In genomic region chr4:173039617-173040176, GRCh38 we compare ENCODE assay signal across 17 cellular contexts.
DNase-seq lines count a peak whose midpoint lies in the region; ATAC-seq and TF ChIP-seq lines count a peak whose summit lies in the region.
"Had no signal": no experiment of that assay in that cellular context is flagged by ENCODE, and none has a peak within 500 bp of the region (broad histone marks: within the 10 kb centered on the region; RNA-seq: fewer than 3 reads in every experiment).

No MANE protein-coding gene starts in this region.

- H4K20me1 ChIP-seq in H9 (ENCODE audit: control insufficient read depth, insufficient read depth, insufficient read length): no peaks in the 10 kb centered on the region

- no peak overlapping the region for H3K9ac ChIP-seq in H9 (ENCODE audit: extremely low read depth, insufficient read length, low read length)

- no peak overlapping the region for H2BK12ac ChIP-seq in H9 (ENCODE audit: insufficient read length, low read depth, low read length)

- no peaks in the 10 kb centered on the region for H3K27me3 Mint-ChIP-seq in H9 (ENCODE audit: low read depth)
- peaks cover 8% of the 10 kb centered on the region for H3K27me3 Mint-ChIP-seq in nephron (ENCODE audit: low read depth)
- peaks cover 12 to 25% of the 10 kb centered on the region in 2 donors for H3K27me3 Mint-ChIP-seq in natural killer cell (ENCODE audit: low read depth in 2 of 2)
- H3K27me3 Mint-ChIP-seq in activated T-helper 17 cell treated with anti-CD3 and anti-CD28 coated beads, Interleukin-2, amount 50 U/mL, for 72 hours: peaks cover 15% of the 10 kb centered on the region

- H3K23ac ChIP-seq in H9 (ENCODE audit: insufficient read length, low read depth, low read length): no peak overlapping the region

- peak overlapping the region; percentile 39 for H3K27ac ChIP-seq in H9 (ENCODE audit: insufficient read length, low read depth, low read length)
- H3K27ac ChIP-seq in SJCRH30: peak overlapping the region; percentile 73
- H3K27ac ChIP-seq: esophagus muscularis mucosa, Peyer's patch had no signal

- H3K9me3 Mint-ChIP-seq in H9 (peaks cover 0 to 9% of the 10 kb centered on the region in 2 experiments), nephron (no peaks in the 10 kb centered on the region), natural killer cell (no peaks in the 10 kb centered on the region)
- H3K9me3 Mint-ChIP-seq in activated T-helper 17 cell treated with anti-CD3 and anti-CD28 coated beads, Interleukin-2, amount 50 U/mL, for 72 hours: no peaks in the 10 kb centered on the region
- H3K9me3 Mint-ChIP-seq: activated naive CD4-positive, alpha-beta T cell treated with anti-CD3 and anti-CD28 coated beads, Interleukin-2, amount 50 U/mL, for 24 hours had no signal

- H2BK120ac ChIP-seq in H9 (ENCODE audit: low read depth, low read length, poor library complexity, severe bottlenecking): no peak overlapping the region

- no peaks in the 10 kb centered on the region for H3K79me2 ChIP-seq in H9 (ENCODE audit: insufficient read depth, low read length)

- DNase-seq in COR-L47 (lab: John Stamatoyannopoulos, UW) (peak; percentile 36), H9 (no peak), SJCRH30 (peak in 1 of 2 experiments; percentile 70), foreskin melanocyte (no peak), natural killer cell (no peak)
- DNase-seq: activated CD8-positive, alpha-beta memory T cell treated with anti-CD3 and anti-CD28 coated beads for 24 hours; CD8-positive, alpha-beta memory T cell; cerebellar nuclear complex; NCI-H1417 treated with DMSO at 0.1 percent for 48 hours; Peyer's patch; substantia nigra; T1000 had no signal

- no peak overlapping the region for H4K8ac ChIP-seq in H9 (replicated peaks; ENCODE audit: insufficient read length, low read depth, low read length)

- H2BK15ac ChIP-seq in H9 (ENCODE audit: low read depth, low read length): no peak overlapping the region

- no peaks in the 10 kb centered on the region for H3K27me3 ChIP-seq in H9 (ENCODE audit: insufficient read depth, low read length)
- no peaks in the 10 kb centered on the region for H3K27me3 ChIP-seq in SJCRH30
- H3K27me3 ChIP-seq: esophagus muscularis mucosa, Peyer's patch had no signal

- no peak overlapping the region for H3K14ac ChIP-seq in H9 (ENCODE audit: insufficient read depth, low read length)

- no peaks in the 10 kb centered on the region for H3K9me3 ChIP-seq in H9 (ENCODE audit: control insufficient read depth, low read depth, low read length)
- no peaks in the 10 kb centered on the region for H3K9me3 ChIP-seq in SJCRH30 (replicated peaks)
- H3K9me3 ChIP-seq: esophagus muscularis mucosa, Peyer's patch had no signal

- H3K4me1 ChIP-seq in H9 (ENCODE audit: insufficient read depth, low read length) (peaks cover 8% of the 10 kb centered on the region), SJCRH30 (peaks cover 20% of the 10 kb centered on the region)

- H4K5ac ChIP-seq in H9 (ENCODE audit: insufficient read length, low read depth, low read length): no peak overlapping the region

- H4K91ac ChIP-seq in H9 (ENCODE audit: insufficient read length, low read depth, low read length): no peak overlapping the region

- peak overlapping the region in 1 of 3 experiments; percentile 78; a peak in 1 of 7 replicates for H3K27ac Mint-ChIP-seq in H9
- peak overlapping the region; percentile 62 to 79 (median 77) for H3K27ac Mint-ChIP-seq in nephron
- H3K27ac Mint-ChIP-seq in natural killer cell: no peak overlapping the region
- no peak overlapping the region for H3K27ac Mint-ChIP-seq in activated T-helper 17 cell treated with anti-CD3 and anti-CD28 coated beads, Interleukin-2, amount 50 U/mL, for 72 hours
- H3K27ac Mint-ChIP-seq: activated naive CD4-positive, alpha-beta T cell treated with anti-CD3 and anti-CD28 coated beads, Interleukin-2, amount 50 U/mL, for 24 hours; CD8-positive, alpha-beta memory T cell had no signal

- no peak overlapping the region for H3K4ac ChIP-seq in H9 (ENCODE audit: low read depth, low read length)

- H2BK20ac ChIP-seq in H9 (ENCODE audit: low read depth, low read length, poor library complexity, severe bottlenecking): no peak overlapping the region

- H3K4me1 Mint-ChIP-seq in H9: peaks cover 33 to 36% of the 10 kb centered on the region in 2 experiments
- peaks cover 50% of the 10 kb centered on the region for H3K4me1 Mint-ChIP-seq in nephron
- H3K4me1 Mint-ChIP-seq in natural killer cell: no peaks in the 10 kb centered on the region
- H3K4me1 Mint-ChIP-seq in activated T-helper 17 cell treated with anti-CD3 and anti-CD28 coated beads, Interleukin-2, amount 50 U/mL, for 72 hours: no peaks in the 10 kb centered on the region
- H3K4me1 Mint-ChIP-seq: activated naive CD4-positive, alpha-beta T cell treated with anti-CD3 and anti-CD28 coated beads, Interleukin-2, amount 50 U/mL, for 24 hours; CD8-positive, alpha-beta memory T cell had no signal

- H3K36me3 Mint-ChIP-seq in H9 (ENCODE audit: insufficient read depth in 1 of 3, low read depth in 3 of 3) (peaks cover 0 to 4% (median 0%) of the 10 kb centered on the region in 3 experiments; a peak in 2 of 7 replicates), nephron (ENCODE audit: low read depth) (no peaks in the 10 kb centered on the region), natural killer cell (no peaks in the 10 kb centered on the region)
- no peaks in the 10 kb centered on the region for H3K36me3 Mint-ChIP-seq in activated T-helper 17 cell treated with anti-CD3 and anti-CD28 coated beads, Interleukin-2, amount 50 U/mL, for 72 hours (ENCODE audit: low read depth)
- H3K36me3 Mint-ChIP-seq: CD8-positive, alpha-beta memory T cell had no signal

- H3K4me3 Mint-ChIP-seq in H9: no peak overlapping the region
- peak overlapping the region in 2 of 3 experiments; percentile 7 to 49 for H3K4me3 Mint-ChIP-seq in nephron
- H3K4me3 Mint-ChIP-seq in natural killer cell: no peak overlapping the region
- H3K4me3 Mint-ChIP-seq in activated T-helper 17 cell treated with anti-CD3 and anti-CD28 coated beads, Interleukin-2, amount 50 U/mL, for 72 hours: no peak overlapping the region
- H3K4me3 Mint-ChIP-seq: activated naive CD4-positive, alpha-beta T cell treated with anti-CD3 and anti-CD28 coated beads, Interleukin-2, amount 50 U/mL, for 24 hours; CD8-positive, alpha-beta memory T cell had no signal

- no peak overlapping the region for H3K18ac ChIP-seq in H9 (ENCODE audit: insufficient read length, low read depth, low read length)

- ATAC-seq in GM21737 (IDR thresholded peaks at IDR 0.05; ENCODE audit: unreplicated experiment): no peak
- ATAC-seq in natural killer cell: no peak
- ATAC-seq in activated T-helper 17 cell treated with anti-CD3 and anti-CD28 coated beads, Interleukin-2, amount 50 U/mL, for 72 hours (replicated peaks): no peak

- intact Hi-C loops in natural killer cell (cut with micrococcal nuclease): no loop called here

- peak overlapping the region; percentile 30 for H3K4me3 ChIP-seq in SJCRH30
- H3K4me3 ChIP-seq: esophagus muscularis mucosa, Peyer's patch had no signal

- no peaks in the 10 kb centered on the region for H3K36me3 ChIP-seq in SJCRH30
- H3K36me3 ChIP-seq: esophagus muscularis mucosa, Peyer's patch had no signal

- no peak overlapping the region for H2AFZ ChIP-seq in H9 (ENCODE audit: low read length)

- no peak overlapping the region for H2BK5ac ChIP-seq in H9 (ENCODE audit: insufficient read length, low read length)

- H3K23me2 ChIP-seq in H9 (ENCODE audit: insufficient read length, low read depth, low read length, poor library complexity, severe bottlenecking): no peaks in the 10 kb centered on the region

- H3K79me1 ChIP-seq in H9 (ENCODE audit: insufficient read depth, low read depth, low read length, poor library complexity, severe bottlenecking): no peaks in the 10 kb centered on the region

- H3K4me2 ChIP-seq in H9 (ENCODE audit: insufficient read depth, insufficient read length, low read length): no peak overlapping the region

- no peak overlapping the region for H3K56ac ChIP-seq in H9 (ENCODE audit: insufficient read length, low read depth, low read length)

- no peak overlapping the region for H2AK5ac ChIP-seq in H9 (ENCODE audit: insufficient read length, low read length)

- no CpG with 5 or more reads among the region's 3 CpGs for WGBS in H9 (ENCODE audit: extremely low coverage, insufficient read length, low lambda C conversion rate)

- H3T11ph ChIP-seq in H9 (ENCODE audit: low read length): no peak overlapping the region

- TF ChIP-seq CTCF in H9 (conservative IDR thresholded peaks at IDR 0.05) (no peak), nephron (IDR thresholded peaks at IDR 0.05; ENCODE audit: unreplicated experiment in 3 of 3) (no peak), natural killer cell (IDR thresholded peaks at IDR 0.05) (no peak)

Comparison
In these comparisons a context has a peak if more than half of its experiments do, and no peak if none do; other contexts are left out.
1. H3K27ac Mint-ChIP-seq: peak in nephron (3 of 3); none in natural killer cell (0 of 2) and activated T-helper 17 cell treated with anti-CD3 and anti-CD28 coated beads, Interleukin-2, amount 50 U/mL, for 72 hours (single experiment).
2. H3K4me3 Mint-ChIP-seq: peak in nephron (2 of 3); none in H9 (0 of 2), natural killer cell (single experiment) and activated T-helper 17 cell treated with anti-CD3 and anti-CD28 coated beads, Interleukin-2, amount 50 U/mL, for 72 hours (single experiment).